2 cellular contexts compared by ENCODE assay signal in genomic region chr3:159740054-159740453, GRCh38.
TF ChIP-seq lines count a peak whose summit lies in the region.

No MANE protein-coding gene starts in this region.

TF ChIP-seq in HCT116, 20 proteins besides CTCF, POLR2A, EP300 and RAD21 (continued from another document):
- TF ChIP-seq, protein P1, sequence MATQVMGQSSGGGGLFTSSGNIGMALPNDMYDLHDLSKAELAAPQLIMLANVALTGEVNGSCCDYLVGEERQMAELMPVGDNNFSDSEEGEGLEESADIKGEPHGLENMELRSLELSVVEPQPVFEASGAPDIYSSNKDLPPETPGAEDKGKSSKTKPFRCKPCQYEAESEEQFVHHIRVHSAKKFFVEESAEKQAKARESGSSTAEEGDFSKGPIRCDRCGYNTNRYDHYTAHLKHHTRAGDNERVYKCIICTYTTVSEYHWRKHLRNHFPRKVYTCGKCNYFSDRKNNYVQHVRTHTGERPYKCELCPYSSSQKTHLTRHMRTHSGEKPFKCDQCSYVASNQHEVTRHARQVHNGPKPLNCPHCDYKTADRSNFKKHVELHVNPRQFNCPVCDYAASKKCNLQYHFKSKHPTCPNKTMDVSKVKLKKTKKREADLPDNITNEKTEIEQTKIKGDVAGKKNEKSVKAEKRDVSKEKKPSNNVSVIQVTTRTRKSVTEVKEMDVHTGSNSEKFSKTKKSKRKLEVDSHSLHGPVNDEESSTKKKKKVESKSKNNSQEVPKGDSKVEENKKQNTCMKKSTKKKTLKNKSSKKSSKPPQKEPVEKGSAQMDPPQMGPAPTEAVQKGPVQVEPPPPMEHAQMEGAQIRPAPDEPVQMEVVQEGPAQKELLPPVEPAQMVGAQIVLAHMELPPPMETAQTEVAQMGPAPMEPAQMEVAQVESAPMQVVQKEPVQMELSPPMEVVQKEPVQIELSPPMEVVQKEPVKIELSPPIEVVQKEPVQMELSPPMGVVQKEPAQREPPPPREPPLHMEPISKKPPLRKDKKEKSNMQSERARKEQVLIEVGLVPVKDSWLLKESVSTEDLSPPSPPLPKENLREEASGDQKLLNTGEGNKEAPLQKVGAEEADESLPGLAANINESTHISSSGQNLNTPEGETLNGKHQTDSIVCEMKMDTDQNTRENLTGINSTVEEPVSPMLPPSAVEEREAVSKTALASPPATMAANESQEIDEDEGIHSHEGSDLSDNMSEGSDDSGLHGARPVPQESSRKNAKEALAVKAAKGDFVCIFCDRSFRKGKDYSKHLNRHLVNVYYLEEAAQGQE (IDR thresholded peaks at IDR 0.05; ENCODE audit: low read depth): no peak
- no peak for TF ChIP-seq SRF (IDR thresholded peaks at IDR 0.05; ENCODE audit: low read depth)

TF ChIP-seq in WTC11, 78 proteins besides CTCF, POLR2A, EP300 and RAD21 (continued from another document):
- TF ChIP-seq, protein P2, sequence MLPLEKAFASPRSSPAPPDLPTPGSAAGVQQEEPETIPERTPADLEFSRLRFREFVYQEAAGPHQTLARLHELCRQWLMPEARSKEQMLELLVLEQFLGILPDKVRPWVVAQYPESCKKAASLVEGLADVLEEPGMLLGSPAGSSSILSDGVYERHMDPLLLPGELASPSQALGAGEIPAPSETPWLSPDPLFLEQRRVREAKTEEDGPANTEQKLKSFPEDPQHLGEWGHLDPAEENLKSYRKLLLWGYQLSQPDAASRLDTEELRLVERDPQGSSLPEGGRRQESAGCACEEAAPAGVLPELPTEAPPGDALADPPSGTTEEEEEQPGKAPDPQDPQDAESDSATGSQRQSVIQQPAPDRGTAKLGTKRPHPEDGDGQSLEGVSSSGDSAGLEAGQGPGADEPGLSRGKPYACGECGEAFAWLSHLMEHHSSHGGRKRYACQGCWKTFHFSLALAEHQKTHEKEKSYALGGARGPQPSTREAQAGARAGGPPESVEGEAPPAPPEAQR (CRISPR knock-in tag; IDR thresholded peaks at IDR 0.05): no peak
- TF ChIP-seq JAZF1 (CRISPR knock-in tag; IDR thresholded peaks at IDR 0.05) (no peak), ZNF138 (CRISPR knock-in tag; conservative IDR thresholded peaks at IDR 0.05) (no peak), SMAD4 (CRISPR knock-in tag; IDR thresholded peaks at IDR 0.05) (no peak), NR1H2 (CRISPR knock-in tag; IDR thresholded peaks at IDR 0.05) (no peak), AFF4 (CRISPR knock-in tag; IDR thresholded peaks at IDR 0.05; ENCODE audit: borderline replicate concordance) (no peak), RORB (CRISPR knock-in tag; IDR thresholded peaks at IDR 0.05) (no peak), USF1 (CRISPR knock-in tag; IDR thresholded peaks at IDR 0.05) (no peak), FOXP1 (CRISPR knock-in tag; IDR thresholded peaks at IDR 0.05; ENCODE audit: borderline replicate concordance) (no peak), PRRX2 (CRISPR knock-in tag; IDR thresholded peaks at IDR 0.05) (no peak), CREM (CRISPR knock-in tag; IDR thresholded peaks at IDR 0.05) (no peak)
- TF ChIP-seq, protein P3, sequence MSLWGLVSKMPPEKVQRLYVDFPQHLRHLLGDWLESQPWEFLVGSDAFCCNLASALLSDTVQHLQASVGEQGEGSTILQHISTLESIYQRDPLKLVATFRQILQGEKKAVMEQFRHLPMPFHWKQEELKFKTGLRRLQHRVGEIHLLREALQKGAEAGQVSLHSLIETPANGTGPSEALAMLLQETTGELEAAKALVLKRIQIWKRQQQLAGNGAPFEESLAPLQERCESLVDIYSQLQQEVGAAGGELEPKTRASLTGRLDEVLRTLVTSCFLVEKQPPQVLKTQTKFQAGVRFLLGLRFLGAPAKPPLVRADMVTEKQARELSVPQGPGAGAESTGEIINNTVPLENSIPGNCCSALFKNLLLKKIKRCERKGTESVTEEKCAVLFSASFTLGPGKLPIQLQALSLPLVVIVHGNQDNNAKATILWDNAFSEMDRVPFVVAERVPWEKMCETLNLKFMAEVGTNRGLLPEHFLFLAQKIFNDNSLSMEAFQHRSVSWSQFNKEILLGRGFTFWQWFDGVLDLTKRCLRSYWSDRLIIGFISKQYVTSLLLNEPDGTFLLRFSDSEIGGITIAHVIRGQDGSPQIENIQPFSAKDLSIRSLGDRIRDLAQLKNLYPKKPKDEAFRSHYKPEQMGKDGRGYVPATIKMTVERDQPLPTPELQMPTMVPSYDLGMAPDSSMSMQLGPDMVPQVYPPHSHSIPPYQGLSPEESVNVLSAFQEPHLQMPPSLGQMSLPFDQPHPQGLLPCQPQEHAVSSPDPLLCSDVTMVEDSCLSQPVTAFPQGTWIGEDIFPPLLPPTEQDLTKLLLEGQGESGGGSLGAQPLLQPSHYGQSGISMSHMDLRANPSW (CRISPR knock-in tag; conservative IDR thresholded peaks at IDR 0.05; ENCODE audit: low read depth): no peak
- TF ChIP-seq, protein P4, sequence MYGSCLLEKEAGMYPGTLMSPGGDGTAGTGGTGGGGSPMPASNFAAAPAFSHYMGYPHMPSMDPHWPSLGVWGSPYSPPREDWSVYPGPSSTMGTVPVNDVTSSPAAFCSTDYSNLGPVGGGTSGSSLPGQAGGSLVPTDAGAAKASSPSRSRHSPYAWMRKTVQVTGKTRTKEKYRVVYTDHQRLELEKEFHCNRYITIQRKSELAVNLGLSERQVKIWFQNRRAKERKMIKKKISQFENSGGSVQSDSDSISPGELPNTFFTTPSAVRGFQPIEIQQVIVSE (CRISPR knock-in tag; IDR thresholded peaks at IDR 0.05; ENCODE audit: borderline replicate concordance): no peak
